In the genomic region with DNA sequence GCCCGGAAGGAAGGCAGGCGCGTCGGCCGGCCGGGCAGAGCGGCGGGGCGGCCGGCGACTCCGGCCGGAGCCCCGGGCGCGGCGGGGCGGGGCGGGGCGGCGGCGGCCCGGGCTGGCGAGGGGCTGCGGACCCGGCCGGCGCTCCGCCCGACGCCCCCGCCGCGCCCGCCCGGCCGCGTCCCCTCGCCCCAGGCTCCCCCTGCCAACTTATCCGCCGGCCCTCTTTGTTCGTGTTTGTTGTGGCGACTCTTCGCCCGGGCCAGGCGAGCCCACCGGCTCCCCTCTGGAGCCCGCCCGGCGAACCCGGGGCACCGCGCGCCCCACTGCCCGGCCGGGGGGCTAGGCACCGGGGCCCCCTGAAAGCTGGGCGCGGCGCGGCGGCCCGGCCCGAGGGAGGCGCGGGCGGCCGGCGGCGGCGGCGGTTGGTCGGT, we compare ENCODE assay signal across 8 cellular contexts. TPM values are rescaled to one million over a fixed set of nuclear protein-coding genes. Genes with fewer than 3 reads are reported as not detected.
DNase-seq lines count a peak whose midpoint lies in the region; ATAC-seq and TF ChIP-seq lines count a peak whose summit lies in the region.

No MANE protein-coding gene starts in this region.

- H3K27ac Mint-ChIP-seq in central memory CD8-positive, alpha-beta T cell (ENCODE audit: low read depth), result peak overlapping the region; percentile 91

- H3K36me3 Mint-ChIP-seq in central memory CD8-positive, alpha-beta T cell (ENCODE audit: insufficient read depth), result peaks cover 18% of the 10 kb centered on the region

- H3K4me1 Mint-ChIP-seq in central memory CD8-positive, alpha-beta T cell, result peaks cover 39% of the 10 kb centered on the region

- H3K4me3 ChIP-seq in BE2C (ENCODE audit: low read depth, low read length), result peak overlapping the region; percentile 78
- H3K4me3 ChIP-seq in Jurkat, Clone E6-1 (ENCODE audit: low read length), result peak overlapping the region; percentile 62
- H3K4me3 ChIP-seq in lung, result peak overlapping the region; percentile 85
- peak overlapping the region; percentile 98 to 100 for H3K4me3 ChIP-seq in aorta (ENCODE audit: low read length in 2 of 2)

- DNase-seq in BE2C, result peak; percentile 30
- no peak for DNase-seq in Jurkat, Clone E6-1 (ENCODE audit: low read depth, low spot score)
- DNase-seq in central memory CD8-positive, alpha-beta T cell (ENCODE audit: low spot score in 2 of 2), result no peak
- DNase-seq in lung (ENCODE audit: low spot score), result no peak
- DNase-seq in aorta, result no peak
- DNase-seq in NCI-H1105 treated with DMSO at 0.1 percent for 48 hours (lab: John Stamatoyannopoulos, UW), result no peak
- no peak for DNase-seq in cerebellar nuclear complex (lab: John Stamatoyannopoulos, UW)

- ATAC-seq in GM19328 (IDR thresholded peaks at IDR 0.05; ENCODE audit: unreplicated experiment), result peak; percentile 1
- no peak for ATAC-seq in central memory CD8-positive, alpha-beta T cell (replicated peaks; ENCODE audit: extremely low read depth, poor library complexity, severe bottlenecking)
- no peak for ATAC-seq in lung (ENCODE audit: insufficient read depth, low FRiP score)
- no peak for ATAC-seq in aorta (ENCODE audit: low FRiP score)

- H3K27ac ChIP-seq in lung (ENCODE audit: low read depth in 1 of 2, low read length in 1 of 2) (peak overlapping the region; percentile 96 to 99), aorta (ENCODE audit: low read depth in 1 of 2, low read length in 2 of 2) (peak overlapping the region; percentile 95 to 97)

- H3K27me3 ChIP-seq in BE2C (no peaks in the 10 kb centered on the region; the same call in 1 of the 2 replicates), lung (ENCODE audit: control insufficient read depth, insufficient read depth) (no peaks in the 10 kb centered on the region), aorta (ENCODE audit: control insufficient read depth in 1 of 2, insufficient read depth in 2 of 2, low read length in 1 of 2) (no peaks in the 10 kb centered on the region)

- 0% methylated on average over 14 to 73 of the region's 73 CpGs for WGBS in lung, 2 donors
- 0% methylated on average over 45 to 73 of the region's 73 CpGs for WGBS in aorta, 2 donors

- H3K9me3 ChIP-seq in BE2C (no peaks in the 10 kb centered on the region), lung (ENCODE audit: control insufficient read depth in 2 of 2, insufficient read depth in 1 of 2, low read length in 1 of 2) (no peaks in the 10 kb centered on the region), aorta (ENCODE audit: control insufficient read depth, low read length) (no peaks in the 10 kb centered on the region)

- TF ChIP-seq CTCF in BE2C (IDR thresholded peaks at IDR 0.05; ENCODE audit: low read depth, low read length), result no peak
- no peak for TF ChIP-seq CTCF in lung (IDR thresholded peaks at IDR 0.05; ENCODE audit: control extremely low read depth, extremely low read depth)

- intact Hi-C loops in aorta (cut with DNase I), result no loop called here

- peak overlapping the region; percentile 95 for H3K4me3 Mint-ChIP-seq in central memory CD8-positive, alpha-beta T cell

- H3K36me3 ChIP-seq in BE2C (no peaks in the 10 kb centered on the region), lung (ENCODE audit: control insufficient read depth in 2 of 2, insufficient read depth in 2 of 2, low read length in 2 of 2) (no peaks in the 10 kb centered on the region), aorta (ENCODE audit: control insufficient read depth in 1 of 2, insufficient read depth in 2 of 2, low read length in 1 of 2) (no peaks in the 10 kb centered on the region)

- H3K27me3 Mint-ChIP-seq in central memory CD8-positive, alpha-beta T cell, result no peaks in the 10 kb centered on the region

- H3K9me3 Mint-ChIP-seq in central memory CD8-positive, alpha-beta T cell, result no peaks in the 10 kb centered on the region

- H3K4me1 ChIP-seq in BE2C, result no peaks in the 10 kb centered on the region
- H3K4me1 ChIP-seq in lung (ENCODE audit: control insufficient read depth in 2 of 2, insufficient read depth in 2 of 2, low read length in 2 of 2), result peaks cover 3 to 11% of the 10 kb centered on the region in 2 donors
- H3K4me1 ChIP-seq in aorta (ENCODE audit: control insufficient read depth in 1 of 2, insufficient read depth in 2 of 2, low read length in 2 of 2), result no peaks in the 10 kb centered on the region

RNA-seq across cellular contexts. Expression of a gene that starts 0.5 kb away (rescaled TPM):
- polyA plus RNA-seq in BE2C (2012; ENCODE audit: insufficient read depth, insufficient read length, low read depth), result 10.9 TPM
- polyA plus RNA-seq in Jurkat, Clone E6-1 (2012; ENCODE audit: insufficient read depth, insufficient read length), result 4.7 TPM
- 10 to 100 TPM; 14.0 to 30.7 TPM for total RNA-seq in lung
- polyA plus RNA-seq in lung, result 1 to 10 TPM; 3.1 to 9.1 TPM
- 10 to 100 TPM; 19.5 to 24.9 TPM for total RNA-seq in aorta
- 1 to 10 TPM; 4.1 to 9.5 TPM for polyA plus RNA-seq in aorta
